ENCODE assay signal across 9 cellular contexts in the genomic region with DNA sequence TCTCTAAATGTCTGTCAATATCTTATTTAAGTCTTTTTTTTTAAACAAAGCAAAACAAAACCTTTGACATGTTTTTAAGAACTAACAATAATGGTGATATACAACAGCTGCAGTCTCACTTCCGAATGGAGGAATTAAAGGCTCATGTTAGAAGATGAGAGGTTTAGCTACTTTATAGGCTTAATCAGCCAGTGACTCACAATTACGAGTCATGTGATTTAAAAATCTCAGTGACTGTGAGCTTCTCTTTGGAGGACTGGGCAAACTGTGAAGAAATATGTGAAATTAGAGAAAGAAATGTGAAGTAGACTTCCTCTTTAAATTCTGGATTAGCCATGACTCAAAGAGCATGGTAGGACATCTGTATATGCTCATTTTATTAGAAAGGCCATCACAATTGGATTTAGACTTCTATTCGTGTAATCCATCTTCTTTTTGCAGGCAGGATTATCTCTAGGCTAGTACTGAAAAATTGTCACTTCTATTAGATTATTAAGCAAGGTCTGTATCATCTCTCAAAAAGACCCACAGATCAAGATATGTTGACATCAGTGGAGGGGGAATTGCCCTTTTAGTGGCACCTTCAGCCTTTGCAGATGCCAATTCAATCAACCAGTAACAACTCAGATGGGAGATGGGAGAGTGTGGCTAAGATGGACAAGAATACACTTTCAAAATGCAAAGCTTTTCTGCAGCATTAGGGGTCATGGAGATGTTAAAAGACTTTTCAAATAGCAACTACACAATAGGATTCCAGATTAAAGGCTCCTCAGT. TPM values are rescaled to one million over a fixed set of nuclear protein-coding genes. Genes with fewer than 3 reads are reported as not detected.
DNase-seq lines count a peak whose midpoint lies in the region; ATAC-seq and TF ChIP-seq lines count a peak whose summit lies in the region.
"Had no signal": no experiment of that assay in that cellular context is flagged by ENCODE, and none has a peak within 500 bp of the region (broad histone marks: within the 10 kb centered on the region; RNA-seq: fewer than 3 reads in every experiment).

No MANE protein-coding gene starts in this region.

- H3K27me3 ChIP-seq in HAP-1 (ENCODE audit: low read depth): peaks cover 16% of the 10 kb centered on the region

- ATAC-seq in GM21528 (IDR thresholded peaks at IDR 0.05; ENCODE audit: low FRiP score, unreplicated experiment) (no peak), HG03175 (IDR thresholded peaks at IDR 0.05; ENCODE audit: unreplicated experiment) (no peak)

- DNase-seq in GM04504 (ENCODE audit: low read depth) (peak; percentile 13), NOMO-1 treated with DMSO at 0.1 percent for 48 hours (lab: John Stamatoyannopoulos, UW; ENCODE audit: unreplicated experiment) (peak; percentile 93), epithelial cell of proximal tubule (ENCODE audit: low read depth) (peak; percentile 37), pulmonary artery endothelial cell (ENCODE audit: low read depth, low spot score) (peak; percentile 8), HAP-1 (ENCODE audit: low spot score in 2 of 2) (no peak), RPMI8226 (no peak)
- DNase-seq: adrenal gland had no signal

- H3K36me3 ChIP-seq in HAP-1 (replicated peaks): no peaks in the 10 kb centered on the region
- H3K36me3 ChIP-seq: adrenal gland had no signal

- no peaks in the 10 kb centered on the region for H3K4me1 ChIP-seq in HAP-1
- H3K4me1 ChIP-seq: adrenal gland had no signal

- in situ Hi-C loops in HAP-1 (cut with MboI; ENCODE audit: low sequenced_read_pairs): no loop called here

- TF ChIP-seq CTCF in epithelial cell of proximal tubule (conservative IDR thresholded peaks at IDR 0.05; ENCODE audit: low read depth, low read length): no peak

- no peaks in the 10 kb centered on the region for H3K9me3 ChIP-seq in HAP-1
- H3K9me3 ChIP-seq: adrenal gland had no signal

- no peak overlapping the region for H3K4me3 ChIP-seq in epithelial cell of proximal tubule (ENCODE audit: low read depth, low read length)
- H3K4me3 ChIP-seq in HAP-1: no peak overlapping the region
- H3K4me3 ChIP-seq: adrenal gland had no signal

RNA-seq across cellular contexts. Expression of a gene that starts 28.6 kb away (rescaled TPM):
- total RNA-seq in epithelial cell of proximal tubule: not detected in 2 replicates
- total RNA-seq in pulmonary artery endothelial cell: not detected in 2 replicates

RNA-seq across cellular contexts. Expression of a gene that starts 40.0 kb away (rescaled TPM):
- total RNA-seq in epithelial cell of proximal tubule (not detected in 2 replicates), pulmonary artery endothelial cell (not detected in 2 replicates)

Comparison
In these comparisons a context has a peak if more than half of its experiments do, and no peak if none do; other contexts are left out.
1. DNase-seq: peak in GM04504 (single experiment), NOMO-1 treated with DMSO at 0.1 percent for 48 hours (single experiment), epithelial cell of proximal tubule (single experiment) and pulmonary artery endothelial cell (single experiment); none in HAP-1 (0 of 2) and RPMI8226 (single experiment).